Comparison of ENCODE assay signal across 8 cellular contexts in the genomic region with DNA sequence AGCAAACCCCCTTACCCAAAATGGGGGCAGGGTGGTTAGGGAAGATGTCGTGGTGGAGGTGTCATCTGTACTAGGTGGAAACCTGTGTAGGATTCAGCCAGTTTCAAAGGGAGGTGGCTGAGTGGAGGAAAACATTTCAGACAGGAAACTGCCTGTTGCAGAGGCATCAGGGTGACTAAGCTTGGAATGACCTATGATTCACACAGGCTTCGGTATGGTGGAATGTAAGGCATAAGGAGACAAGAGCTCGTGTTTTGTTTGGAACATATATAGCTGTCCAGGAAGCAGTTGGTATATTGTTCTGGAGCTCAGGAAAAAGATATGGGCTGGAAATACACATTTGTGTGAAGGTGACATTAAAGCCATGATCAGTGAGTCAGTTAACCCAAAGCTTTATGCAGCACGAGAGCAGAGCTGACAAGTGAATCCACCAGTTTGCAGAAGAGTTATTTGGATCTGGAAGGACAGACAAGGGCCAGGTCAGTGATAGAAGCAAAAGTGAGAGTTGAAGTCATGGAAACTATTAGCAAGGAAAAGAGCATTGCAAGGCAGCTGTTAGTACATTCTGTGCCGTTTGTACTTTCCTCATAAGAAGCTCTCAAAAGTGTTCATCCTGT. TPM values are rescaled to one million over a fixed set of nuclear protein-coding genes. Genes with fewer than 3 reads are reported as not detected.
A peak's percentile ranks its signal among the peaks of the same experiment; 100 is the strongest.
DNase-seq lines count a peak whose midpoint lies in the region; ATAC-seq, FAIRE-seq and TF ChIP-seq lines count a peak whose summit lies in the region.

No MANE protein-coding gene starts in this region.

- no TSS peak for BruUV-seq in PC-9 (replicated peaks; lab: Mats Ljungman, UMichigan)

- intact Hi-C loops in PC-9 (cut with micrococcal nuclease; ENCODE audit: unreplicated experiment) (loop anchor here (1.0 to 5.0 kb wide), 2 partner anchors 38 to 55 kb away; no protein-coding TSS in a partner anchor), pancreas (cut with DNase I) (no loop called here)

- H3K9me2 ChIP-seq in PC-9 (ENCODE audit: insufficient read depth): no peaks in the 10 kb centered on the region

- TF ChIP-seq POLR2A in GM18505 (IDR thresholded peaks at IDR 0.05; ENCODE audit: borderline replicate concordance, extremely low read depth, insufficient read depth, insufficient read length): no peak

- H3K36me3 ChIP-seq in PC-9 (ENCODE audit: low read depth): peaks cover 75% of the 10 kb centered on the region
- H3K36me3 ChIP-seq in pancreas: peaks cover 0 to 86% (median 49%) of the 10 kb centered on the region in 3 donors

- POLR2A ChIA-PET in PC-9 (lab: Charles Lee; ENCODE audit: unreplicated experiment): interaction anchor here (0.5 to 0.7 kb wide), 6 partner anchors 13 to 1294 kb away, joined by 3 to 9 read pairs (median 5); a partner anchor contains a TSS

- H3F3A ChIP-seq in PC-9 (ENCODE audit: insufficient read depth, low read depth): peaks cover 26% of the 10 kb centered on the region

- no peak overlapping the region for H2AFZ ChIP-seq in PC-9

- H3K27ac ChIP-seq in PC-9 (peak overlapping the region; percentile 91), pancreas (no peak overlapping the region)

- WGBS in pancreas, 2 donors: 73 to 86% methylated on average over 5 of the region's 5 CpGs

- H4K20me1 ChIP-seq in PC-9 (ENCODE audit: insufficient read depth): peaks cover 3% of the 10 kb centered on the region; the same call in 1 of the 2 replicates

- peak overlapping the region; percentile 60 for H3K4me2 ChIP-seq in PC-9

- FAIRE-seq in pancreas (lab: Jason Lieb, UNC): no peak

- H3K79me2 ChIP-seq in PC-9 (ENCODE audit: low read depth): peaks cover 12% of the 10 kb centered on the region

- TF ChIP-seq CTCF in PC-9 (conservative IDR thresholded peaks at IDR 0.05) (no peak), pancreas (IDR thresholded peaks at IDR 0.05) (no peak)

- DNase-seq in EL: peak; percentile 95
- DNase-seq in PC-9: peak; percentile 60 to 92
- peak; percentile 81 for DNase-seq in epidermal melanocyte (ENCODE audit: insufficient read length, low spot score)
- no peak for DNase-seq in pancreas
- DNase-seq in OCI-M2 (lab: John Stamatoyannopoulos, UW; ENCODE audit: unreplicated experiment): no peak

- CTCF ChIA-PET in PC-9 (lab: Charles Lee): interaction anchor here (0.5 to 1.7 kb wide), 2 partner anchors 13 to 521 kb away, joined by 7 to 9 read pairs; a partner anchor contains a TSS

- H3K4me1 ChIP-seq in PC-9 (replicated peaks; ENCODE audit: insufficient read depth): peaks cover 26% of the 10 kb centered on the region
- H3K4me1 ChIP-seq in pancreas: no peaks in the 10 kb centered on the region

- ATAC-seq in pancreas (peak in 3 of 4 donors; percentile 18 to 53 (median 52)), HG03442 (IDR thresholded peaks at IDR 0.05; ENCODE audit: unreplicated experiment) (no peak), GM18511 (IDR thresholded peaks at IDR 0.05; ENCODE audit: unreplicated experiment) (no peak), GM18505 (IDR thresholded peaks at IDR 0.05; ENCODE audit: unreplicated experiment) (no peak)

- H3K4me3 ChIP-seq in PC-9: peak overlapping the region; percentile 34; the same call in 1 of the 2 replicates
- no peak overlapping the region for H3K4me3 ChIP-seq in pancreas

- H3K27me3 ChIP-seq in PC-9 (ENCODE audit: insufficient read depth, low read depth): no peaks in the 10 kb centered on the region
- H3K27me3 ChIP-seq in pancreas: no peaks in the 10 kb centered on the region

- H3K9me3 ChIP-seq in PC-9 (ENCODE audit: insufficient read depth, low read depth) (no peaks in the 10 kb centered on the region), pancreas (no peaks in the 10 kb centered on the region)

RNA-seq across cellular contexts. Expression of a gene that starts 12.2 kb away (rescaled TPM):
- total RNA-seq in PC-9 (2021) (8.2 and 9.3 TPM in 2 replicates), pancreas (1 to 10 TPM; 2.4 to 4.4 (median 3.7) TPM)
- polyA plus RNA-seq in pancreas: 1 to 10 TPM in 1 of 2 donors, under 1 TPM in 1; 0.95 to 1.9 TPM

RNA-seq across cellular contexts. Expression of a gene that starts 34.0 kb away (rescaled TPM):
- total RNA-seq in PC-9 (2021): 46.5 and 50.9 TPM in 2 replicates
- total RNA-seq in pancreas: 10 to 100 TPM; 17.3 to 36.8 (median 22.0) TPM
- 10 to 100 TPM in 1 of 2 donors, 1 to 10 TPM in 1; 7.7 to 13.1 TPM for polyA plus RNA-seq in pancreas

RNA-seq across cellular contexts. Expression of a gene that starts 55.6 kb away (rescaled TPM):
- total RNA-seq in PC-9 (2021) (4.1 and 5.0 TPM in 2 replicates), pancreas (1 to 10 TPM in 1 of 6 donors, under 1 TPM in 5; 0.39 to 1.2 (median 0.78) TPM)
- under 1 TPM; 0.80 to 0.92 TPM for polyA plus RNA-seq in pancreas

Comparison
In these comparisons a context has a peak if more than half of its experiments do, and no peak if none do; other contexts are left out.
1. DNase-seq: peak in EL (single experiment), PC-9 (2 of 2) and epidermal melanocyte (single experiment); none in pancreas (0 of 6) and OCI-M2 (single experiment).
2. ATAC-seq: peak in pancreas (3 of 4); none in HG03442 (single experiment), GM18511 (single experiment) and GM18505 (single experiment).